In genomic region chr17:79074650-79075432, GRCh38 we compare ENCODE assay signal across 8 cellular contexts. TPM values are rescaled to one million over a fixed set of nuclear protein-coding genes. Genes with fewer than 3 reads are reported as not detected.
DNase-seq lines count a peak whose midpoint lies in the region; TF ChIP-seq lines count a peak whose summit lies in the region.

A gene with protein sequence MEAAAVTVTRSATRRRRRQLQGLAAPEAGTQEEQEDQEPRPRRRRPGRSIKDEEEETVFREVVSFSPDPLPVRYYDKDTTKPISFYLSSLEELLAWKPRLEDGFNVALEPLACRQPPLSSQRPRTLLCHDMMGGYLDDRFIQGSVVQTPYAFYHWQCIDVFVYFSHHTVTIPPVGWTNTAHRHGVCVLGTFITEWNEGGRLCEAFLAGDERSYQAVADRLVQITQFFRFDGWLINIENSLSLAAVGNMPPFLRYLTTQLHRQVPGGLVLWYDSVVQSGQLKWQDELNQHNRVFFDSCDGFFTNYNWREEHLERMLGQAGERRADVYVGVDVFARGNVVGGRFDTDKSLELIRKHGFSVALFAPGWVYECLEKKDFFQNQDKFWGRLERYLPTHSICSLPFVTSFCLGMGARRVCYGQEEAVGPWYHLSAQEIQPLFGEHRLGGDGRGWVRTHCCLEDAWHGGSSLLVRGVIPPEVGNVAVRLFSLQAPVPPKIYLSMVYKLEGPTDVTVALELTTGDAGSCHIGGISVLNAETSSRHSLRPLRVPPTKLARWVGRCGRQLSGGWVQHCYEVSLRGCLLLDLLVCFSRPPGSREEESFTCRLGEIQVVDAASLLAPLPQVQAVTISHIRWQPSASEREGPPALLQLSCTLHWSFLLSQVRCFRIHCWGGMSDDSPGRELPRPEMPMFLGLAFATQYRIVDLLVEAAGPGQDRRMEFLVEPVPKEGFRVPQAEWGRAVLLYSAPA (plus strand): TSS chr17:79074824. CDS start chr17:79074945, 121 bp downstream.

- H3K9me3 ChIP-seq in SK-N-MC (ENCODE audit: low read depth, low read length) = no peaks in the 10 kb centered on the region

- CTCF ChIA-PET in activated naive CD4-positive, alpha-beta T cell treated with anti-CD3 and anti-CD28 coated beads, Interleukin-2, amount 10 ng/mL, durations not matched to agents 7 days and 5 days (lab: Charles Lee) = interaction anchor here (1.0 to 2.6 kb wide), 4 partner anchors 10 to 29 kb away, joined by 3 to 9 read pairs (median 6); no protein-coding TSS in a partner anchor

- peaks cover 9% of the 10 kb centered on the region for H3K36me3 Mint-ChIP-seq in activated naive CD4-positive, alpha-beta T cell treated with anti-CD3 and anti-CD28 coated beads, Interleukin-2, amount 10 ng/mL, durations not matched to agents 7 days and 5 days

- H3K9ac ChIP-seq in SK-N-MC (ENCODE audit: insufficient read length) = peak within 1 kb of the TSS; percentile 83

- peak; percentile 41 for TF ChIP-seq POLR2A in NB4 (IDR thresholded peaks at IDR 0.05; ENCODE audit: extremely low read depth, insufficient read length)

- DNase-seq in GF-D8 (lab: John Stamatoyannopoulos, UW) = peak; percentile 88
- DNase-seq in HFF-Myc (ENCODE audit: extremely low read depth, low read depth) = peak; percentile 33
- DNase-seq in NB4 (ENCODE audit: low read depth) = peak; percentile 93
- no peak for DNase-seq in SK-N-MC (ENCODE audit: low read depth, low spot score)
- DNase-seq in activated naive CD4-positive, alpha-beta T cell treated with anti-CD3 and anti-CD28 coated beads, Interleukin-2, amount 10 ng/mL, durations not matched to agents 7 days and 5 days = peak; percentile 94
- DNase-seq in globus pallidus (ENCODE audit: low spot score) = peak; percentile 92
- DNase-seq in non-pigmented ciliary epithelial cell (ENCODE audit: low read depth) = peak; percentile 48

- no peaks in the 10 kb centered on the region; the same call in 1 of the 2 replicates for H3K36me3 ChIP-seq in SK-N-MC (ENCODE audit: insufficient read depth, low read length)

- no peaks in the 10 kb centered on the region for H3K9me3 Mint-ChIP-seq in activated naive CD4-positive, alpha-beta T cell treated with anti-CD3 and anti-CD28 coated beads, Interleukin-2, amount 10 ng/mL, durations not matched to agents 7 days and 5 days

- H3K27me3 Mint-ChIP-seq in activated naive CD4-positive, alpha-beta T cell treated with anti-CD3 and anti-CD28 coated beads, Interleukin-2, amount 10 ng/mL, durations not matched to agents 7 days and 5 days = peaks cover 7% of the 10 kb centered on the region

- no peak within 1 kb of the TSS for H3K27ac ChIP-seq in SK-N-MC

- peak within 1 kb of the TSS; percentile 82 for H3K27ac Mint-ChIP-seq in activated naive CD4-positive, alpha-beta T cell treated with anti-CD3 and anti-CD28 coated beads, Interleukin-2, amount 10 ng/mL, durations not matched to agents 7 days and 5 days

- peak within 1 kb of the TSS; percentile 87 for H3K4me3 Mint-ChIP-seq in activated naive CD4-positive, alpha-beta T cell treated with anti-CD3 and anti-CD28 coated beads, Interleukin-2, amount 10 ng/mL, durations not matched to agents 7 days and 5 days

- peaks cover 21% of the 10 kb centered on the region for H3K4me1 Mint-ChIP-seq in activated naive CD4-positive, alpha-beta T cell treated with anti-CD3 and anti-CD28 coated beads, Interleukin-2, amount 10 ng/mL, durations not matched to agents 7 days and 5 days

- H3K4me3 ChIP-seq in HFF-Myc (replicated peaks; ENCODE audit: low read depth, low read length) = peak within 1 kb of the TSS; percentile 72
- H3K4me3 ChIP-seq in NB4 (ENCODE audit: low read depth, low read length) = peak within 1 kb of the TSS; percentile 62
- peak within 1 kb of the TSS; percentile 87 for H3K4me3 ChIP-seq in SK-N-MC

- TF ChIP-seq CTCF in HFF-Myc (IDR thresholded peaks at IDR 0.05; ENCODE audit: low read depth, low read length, missing control alignments) (no peak), NB4 (IDR thresholded peaks at IDR 0.05; ENCODE audit: low read depth, low read length) (no peak), subcutaneous adipose tissue (IDR thresholded peaks at IDR 0.05; ENCODE audit: low read depth) (no peak)

RNA-seq across cellular contexts. Expression of the gene that starts here (rescaled TPM):
- 10 to 100 TPM; 21.6 to 60.7 (median 31.7) TPM for total RNA-seq in subcutaneous adipose tissue
